Comparison of ENCODE assay signal across 7 cellular contexts in the genomic region with DNA sequence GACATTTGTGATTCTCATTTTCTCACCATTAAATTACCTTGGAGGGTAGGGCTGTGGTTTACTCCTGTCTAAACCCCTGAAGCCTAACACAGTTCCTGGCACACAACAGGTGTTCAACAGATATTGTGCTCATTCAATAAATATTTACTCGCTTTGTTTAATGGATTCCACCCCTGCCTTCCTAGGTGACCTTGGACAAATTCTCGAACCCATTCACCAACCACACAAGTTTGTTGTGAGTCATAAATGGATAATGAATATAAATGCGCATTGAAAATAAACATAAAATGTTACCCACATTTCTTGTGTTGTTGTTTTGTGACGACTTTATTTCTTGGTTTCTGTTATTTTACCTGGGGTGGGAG. TPM values are rescaled to one million over a fixed set of nuclear protein-coding genes. Genes with fewer than 3 reads are reported as not detected.
DNase-seq lines count a peak whose midpoint lies in the region; ATAC-seq and TF ChIP-seq lines count a peak whose summit lies in the region.

No MANE protein-coding gene starts in this region.

- TF ChIP-seq CTCF in HL-60 (IDR thresholded peaks at IDR 0.05; ENCODE audit: insufficient read depth, low read length) (no peak), gastrocnemius medialis (IDR thresholded peaks at IDR 0.05 in 4 of 5, conservative IDR thresholded peaks at IDR 0.05 in 1 of 5) (no peak)

- H3K4me3 ChIP-seq in HL-60 (replicated peaks; ENCODE audit: insufficient read depth, low read length) (no peak overlapping the region), gastrocnemius medialis (peak overlapping the region in 3 of 4 donors; percentile 89 to 98 (median 91))

- no peak for TF ChIP-seq POLR2A in gastrocnemius medialis (IDR thresholded peaks at IDR 0.05)

- intact Hi-C loops in gastrocnemius medialis (cut with DNase I; ENCODE audit: low total_unique reads): loop anchor here (1.0 to 5.0 kb wide), 4 partner anchors 10 to 123 kb away; a partner anchor contains a TSS

- H3K27ac ChIP-seq in HL-60 (replicated peaks) (peak overlapping the region; percentile 71), gastrocnemius medialis (peak overlapping the region; percentile 80 to 89 (median 85))

- no peaks in the 10 kb centered on the region for H3K9me3 ChIP-seq in gastrocnemius medialis

- H3K27me3 ChIP-seq in HL-60 (ENCODE audit: insufficient read depth, poor library complexity, severe bottlenecking): no peaks in the 10 kb centered on the region
- H3K27me3 ChIP-seq in gastrocnemius medialis: no peaks in the 10 kb centered on the region

- in situ Hi-C loops in gastrocnemius medialis (cut with MboI; ENCODE audit: low sequenced_read_pairs in 4 of 4): loop anchor here in 1 of 4 donors (5.0 kb wide), 1 partner anchor 125 kb away; no protein-coding TSS in a partner anchor

- H3K36me3 Mint-ChIP-seq in central memory CD8-positive, alpha-beta T cell (ENCODE audit: insufficient read depth): peaks cover 20% of the 10 kb centered on the region

- no peak for DNase-seq in HL-60 (ENCODE audit: low read depth in 1 of 2, low spot score in 1 of 2)
- no peak for DNase-seq in central memory CD8-positive, alpha-beta T cell (ENCODE audit: low spot score in 2 of 2)
- DNase-seq in gastrocnemius medialis: no peak
- DNase-seq in HCEC 1CT: no peak
- no peak for DNase-seq in nucleus accumbens (lab: John Stamatoyannopoulos, UW)
- no peak for DNase-seq in NCI-H1417 (lab: John Stamatoyannopoulos, UW)

- peak overlapping the region; percentile 96 for H3K4me3 Mint-ChIP-seq in central memory CD8-positive, alpha-beta T cell

- ATAC-seq in GM21528 (IDR thresholded peaks at IDR 0.05; ENCODE audit: low FRiP score, unreplicated experiment) (peak; percentile 14), gastrocnemius medialis (no peak)
- ATAC-seq in central memory CD8-positive, alpha-beta T cell (replicated peaks; ENCODE audit: extremely low read depth, poor library complexity, severe bottlenecking): peak; percentile 3

- peaks cover 9 to 15% of the 10 kb centered on the region in 2 donors for H3K4me1 ChIP-seq in gastrocnemius medialis

- H3K4me1 Mint-ChIP-seq in central memory CD8-positive, alpha-beta T cell: peaks cover 22% of the 10 kb centered on the region

- no peaks in the 10 kb centered on the region for H3K27me3 Mint-ChIP-seq in central memory CD8-positive, alpha-beta T cell

- peaks cover 3 to 26% of the 10 kb centered on the region in 2 donors for H3K36me3 ChIP-seq in gastrocnemius medialis

- H3K9me3 Mint-ChIP-seq in central memory CD8-positive, alpha-beta T cell: no peaks in the 10 kb centered on the region

- peak overlapping the region; percentile 97 for H3K27ac Mint-ChIP-seq in central memory CD8-positive, alpha-beta T cell (ENCODE audit: low read depth)

RNA-seq across cellular contexts. Expression of a gene that starts 0.4 kb away (rescaled TPM):
- total RNA-seq in gastrocnemius medialis: 10 to 100 TPM; 37.6 to 47.5 (median 40.1) TPM

RNA-seq across cellular contexts. Expression of a gene that starts 9.8 kb away (rescaled TPM):
- 1 to 10 TPM in 3 of 4 donors, under 1 TPM in 1; 0.82 to 2.0 (median 1.0) TPM for total RNA-seq in gastrocnemius medialis

RNA-seq across cellular contexts. Expression of a gene that starts 10.3 kb away (rescaled TPM):
- 10 to 100 TPM in 3 of 4 donors, 1 to 10 TPM in 1; 6.5 to 22.7 (median 17.9) TPM for total RNA-seq in gastrocnemius medialis

RNA-seq across cellular contexts. Expression of a gene that starts 15.3 kb away (rescaled TPM):
- not detected for total RNA-seq in gastrocnemius medialis

RNA-seq across cellular contexts. Expression of a gene that starts 27.3 kb away (rescaled TPM):
- 10 to 100 TPM in 1 of 4 donors, 1 to 10 TPM in 3; 4.8 to 11.3 (median 7.9) TPM for total RNA-seq in gastrocnemius medialis

Comparison
In these comparisons a context has a peak if more than half of its experiments do, and no peak if none do; other contexts are left out.
1. ATAC-seq: peak in GM21528 (single experiment) and central memory CD8-positive, alpha-beta T cell (single experiment); none in gastrocnemius medialis (0 of 2).